Comparison of ENCODE assay signal across 10 cellular contexts in the genomic region with DNA sequence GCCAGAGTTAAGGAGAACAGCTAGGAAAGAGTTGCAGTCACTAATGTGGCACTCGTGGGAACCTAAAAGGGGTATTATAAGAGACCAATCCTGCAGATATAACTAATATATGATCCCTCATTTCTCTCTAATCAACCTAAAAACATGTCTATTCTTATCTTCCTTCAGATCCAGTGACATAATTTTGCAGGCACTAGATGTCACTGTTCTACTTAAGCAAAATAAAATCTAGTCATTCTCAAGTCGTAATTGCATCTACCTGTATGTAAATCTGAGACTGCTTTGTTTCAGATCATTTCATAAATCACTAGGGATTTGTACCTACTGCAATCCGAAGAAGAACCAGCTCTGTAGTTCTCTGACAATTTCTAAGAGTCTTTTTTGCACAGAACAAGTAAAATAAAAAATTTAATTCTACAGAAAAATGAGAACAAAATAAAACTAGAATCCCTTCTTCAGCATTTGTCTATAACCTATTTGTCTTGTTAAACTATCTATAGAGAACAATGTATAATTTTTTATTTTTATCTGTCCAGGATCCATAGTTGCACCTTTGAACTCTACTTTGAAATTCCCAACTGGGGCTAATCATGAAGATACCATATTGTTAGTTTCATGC. TPM values are rescaled to one million over a fixed set of nuclear protein-coding genes. Genes with fewer than 3 reads are reported as not detected.
DNase-seq lines count a peak whose midpoint lies in the region; ATAC-seq and TF ChIP-seq lines count a peak whose summit lies in the region.
"Had no signal": no experiment of that assay in that cellular context is flagged by ENCODE, and none has a peak within 500 bp of the region (broad histone marks: within the 10 kb centered on the region; RNA-seq: fewer than 3 reads in every experiment).

No MANE protein-coding gene starts in this region.

- BruUV-seq in Panc1 (replicated peaks; lab: Mats Ljungman, UMichigan): no TSS peak

- POLR2A ChIA-PET in Panc1 (lab: Charles Lee): no interaction called here

- intact Hi-C loops in Panc1 (cut with micrococcal nuclease; ENCODE audit: unreplicated experiment): loop anchor here (10.0 kb wide), 1 partner anchor 560 kb away; the partner anchor contains the start of gene IKZF2

- no peaks in the 10 kb centered on the region for H3K36me3 ChIP-seq in Panc1 (ENCODE audit: control insufficient read depth, insufficient read depth, low read length)
- no peaks in the 10 kb centered on the region for H3K36me3 ChIP-seq in tibial nerve
- H3K36me3 ChIP-seq: SJSA1 had no signal

- H3K4me3 ChIP-seq in Panc1 (ENCODE audit: low read depth in 2 of 2, low read length in 2 of 2) (no peak overlapping the region), tibial nerve (no peak overlapping the region)
- H3K4me3 ChIP-seq: lung, SJSA1 had no signal

- H3K27ac ChIP-seq in Panc1 (ENCODE audit: low read length) (no peak overlapping the region), tibial nerve (no peak overlapping the region)
- H3K27ac ChIP-seq: SJSA1 had no signal

- WGBS in tibial nerve, 2 donors: 50% methylated on average over 3 of the region's 3 CpGs

- H3K4me1 ChIP-seq in Panc1 (ENCODE audit: control insufficient read depth, insufficient read depth, low read length) (no peaks in the 10 kb centered on the region), tibial nerve (no peaks in the 10 kb centered on the region)
- H3K4me1 ChIP-seq: SJSA1 had no signal

- no peak for TF ChIP-seq EP300 in tibial nerve (IDR thresholded peaks at IDR 0.05)

- no peaks in the 10 kb centered on the region for H3K27me3 ChIP-seq in Panc1 (ENCODE audit: control insufficient read depth, insufficient read depth, low read length)
- no peaks in the 10 kb centered on the region for H3K27me3 ChIP-seq in tibial nerve
- H3K27me3 ChIP-seq: SJSA1 had no signal

- in situ Hi-C loops in GM13977 (cut with MboI; ENCODE audit: low pct_unique_long_range_greater_than_20kb, low sequenced_read_pairs, unreplicated experiment) (no loop called here), Panc1 (cut with HindIII; ENCODE audit: low pct_unique_long_range_greater_than_20kb, low sequenced_read_pairs) (no loop called here)

- no peak for DNase-seq in GM13977 (ENCODE audit: low spot score)
- DNase-seq in Panc1 (ENCODE audit: low read depth, low spot score): peak; percentile 20
- peak; percentile 46 for DNase-seq in kidney tubule cell (ENCODE audit: low spot score)
- no peak for DNase-seq in tibial nerve (ENCODE audit: low spot score in 2 of 2)
- DNase-seq in T1000 (lab: John Stamatoyannopoulos, UW): no peak
- no peak for DNase-seq in 8988T

- CTCF ChIA-PET in Panc1 (lab: Charles Lee): no interaction called here

- H3K9me3 ChIP-seq in Panc1 (ENCODE audit: control insufficient read depth, insufficient read depth, low read depth, low read length): no peaks in the 10 kb centered on the region
- no peaks in the 10 kb centered on the region for H3K9me3 ChIP-seq in tibial nerve
- H3K9me3 ChIP-seq: SJSA1 had no signal

- peak; percentile 60 for ATAC-seq in HG02870 (IDR thresholded peaks at IDR 0.05; ENCODE audit: unreplicated experiment)
- ATAC-seq in Panc1: 0 out of 2 replicates have a peak, but pooled peaks have one; percentile 51
- no peak for ATAC-seq in HG02642 (IDR thresholded peaks at IDR 0.05; ENCODE audit: poor library complexity, unreplicated experiment)

- TF ChIP-seq POLR2A in tibial nerve (IDR thresholded peaks at IDR 0.05): no peak

- peak; percentile 33 for TF ChIP-seq CTCF in GM13977 (IDR thresholded peaks at IDR 0.05; ENCODE audit: extremely low read depth, insufficient read depth, missing control alignments)
- TF ChIP-seq CTCF in Panc1 (IDR thresholded peaks at IDR 0.05): peak; percentile 46; the same call in 1 of the 2 replicates
- no peak for TF ChIP-seq CTCF in tibial nerve (IDR thresholded peaks at IDR 0.05)

RNA-seq across cellular contexts. Expression of gene ERBB4, which starts 56.5 kb away (rescaled TPM):
- total RNA-seq in Panc1 (2021; ENCODE audit: unreplicated experiment) (0.15 TPM), tibial nerve (1 to 10 TPM; 2.4 to 3.3 (median 2.9) TPM)
- polyA plus RNA-seq in Panc1 (2012; ENCODE audit: insufficient read length): not detected

Comparison
In these comparisons a context has a peak if more than half of its experiments do, and no peak if none do; other contexts are left out.
1. DNase-seq: peak in Panc1 (single experiment) and kidney tubule cell (single experiment); none in GM13977 (single experiment), tibial nerve (0 of 2), T1000 (single experiment) and 8988T (single experiment).
2. CTCF ChIP-seq: peak in GM13977 (single experiment) and Panc1 (single experiment); none in tibial nerve (0 of 5).